28 cellular contexts compared by ENCODE assay signal in the genomic region with DNA sequence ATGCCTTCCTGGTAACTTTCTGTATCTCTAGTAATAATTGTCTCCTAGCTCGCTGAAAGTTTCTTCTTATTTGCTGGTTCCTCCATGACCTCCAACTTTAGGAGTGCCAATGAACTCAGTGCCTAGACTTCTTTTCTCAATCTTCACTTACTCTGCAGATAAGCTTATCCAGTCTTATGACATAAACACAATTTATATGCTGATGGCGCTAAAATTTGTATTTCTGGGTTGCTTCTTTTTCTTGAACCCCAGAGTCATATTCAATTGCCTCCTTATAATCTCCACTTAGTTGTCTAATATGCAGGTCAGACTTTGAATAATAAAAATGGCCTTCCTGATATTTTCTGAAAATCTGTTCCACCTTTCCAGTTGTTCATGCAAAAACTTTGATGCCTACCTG.
"Had no signal": no experiment of that assay in that cellular context is flagged by ENCODE, and none has a peak within 500 bp of the region (broad histone marks: within the 10 kb centered on the region; RNA-seq: fewer than 3 reads in every experiment).

No MANE protein-coding gene starts in this region.

- H3K27ac ChIP-seq: colonic mucosa, coronary artery, epithelial cell of prostate, esophagus muscularis mucosa, esophagus squamous epithelium, foreskin keratinocyte, gastrocnemius medialis, gastroesophageal sphincter, heart left ventricle, heart right ventricle had no signal

- H3K27me3 ChIP-seq: colonic mucosa, dorsolateral prefrontal cortex, esophagus muscularis mucosa, esophagus squamous epithelium, foreskin keratinocyte, gastrocnemius medialis, gastroesophageal sphincter, heart left ventricle, heart right ventricle had no signal

- H3K9me3 ChIP-seq: colonic mucosa, esophagus muscularis mucosa, esophagus squamous epithelium, gastrocnemius medialis, gastroesophageal sphincter, heart left ventricle, heart right ventricle had no signal

- H3K4me3 ChIP-seq: colonic mucosa, coronary artery, dorsolateral prefrontal cortex, esophagus muscularis mucosa, esophagus squamous epithelium, gastrocnemius medialis, gastroesophageal sphincter, heart left ventricle, heart right ventricle had no signal

- DNase-seq: colonic mucosa; cortex of kidney; dermis blood vessel endothelial cell; dorsolateral prefrontal cortex; effector CD4-positive, alpha-beta T cell; effector CD8-positive, alpha-beta T cell; effector memory CD4-positive, alpha-beta T cell; effector memory CD8-positive, alpha-beta T cell; endodermal cell; erythroblast; esophagus squamous epithelium; foreskin fibroblast; foreskin keratinocyte; foreskin melanocyte; gastrocnemius medialis; glutamatergic neuron; head of caudate nucleus; heart left ventricle; heart right ventricle had no signal

- H3K4me1 ChIP-seq: colonic mucosa, esophagus muscularis mucosa, esophagus squamous epithelium, foreskin keratinocyte, gastrocnemius medialis, gastroesophageal sphincter, heart left ventricle, heart right ventricle had no signal

- ATAC-seq: effector memory CD8-positive, alpha-beta T cell; esophagus mucosa; foreskin keratinocyte; gastrocnemius medialis; gastroesophageal sphincter; heart left ventricle; heart right ventricle had no signal

- H3K36me3 ChIP-seq: colonic mucosa, esophagus muscularis mucosa, esophagus squamous epithelium, gastrocnemius medialis, gastroesophageal sphincter, heart left ventricle, heart right ventricle had no signal

- FAIRE-seq: colon, endometrium, endothelial cell of umbilical vein, frontal cortex had no signal
